Comparison of ENCODE assay signal across 17 cellular contexts in genomic region chr2:75894170-75894569, GRCh38.
DNase-seq lines count a peak whose midpoint lies in the region; ATAC-seq lines count a peak whose summit lies in the region.
"Had no signal": no experiment of that assay in that cellular context is flagged by ENCODE, and none has a peak within 500 bp of the region (broad histone marks: within the 10 kb centered on the region; RNA-seq: fewer than 3 reads in every experiment).

No MANE protein-coding gene starts in this region.

- no peaks in the 10 kb centered on the region for H3K4me1 ChIP-seq in CD8-positive, alpha-beta memory T cell (ENCODE audit: insufficient read depth, low read length)
- H3K4me1 ChIP-seq: thyroid gland had no signal

- H3K4me3 ChIP-seq in CD8-positive, alpha-beta memory T cell (ENCODE audit: low read length) = no peak overlapping the region
- H3K4me3 ChIP-seq: lung, thyroid gland had no signal

- no peaks in the 10 kb centered on the region for H3K9me3 ChIP-seq in CD8-positive, alpha-beta memory T cell (ENCODE audit: low read length)
- H3K9me3 ChIP-seq: thyroid gland had no signal

- POLR2A ChIA-PET in CD8-positive, alpha-beta memory T cell (lab: Charles Lee) = no interaction called here

- H3K27ac ChIP-seq in CD8-positive, alpha-beta memory T cell (ENCODE audit: low read depth, low read length) = no peak overlapping the region
- H3K27ac ChIP-seq: KMS-11, thyroid gland, WERI-Rb-1 had no signal

- H3K27me3 Mint-ChIP-seq in activated T-helper 1 cell treated with anti-CD3 and anti-CD28 coated beads, Interleukin-12 subunit alpha, Interleukin-12 subunit beta, Interleukin-2, Interleukin-4 antibody, amounts not matched to agents 30 ng/mL and 10 ng/mL and 1 ng/mL, durations not matched to agents 14 hours and 24 hours and 36 hours (ENCODE audit: insufficient read depth) = no peaks in the 10 kb centered on the region
- H3K27me3 Mint-ChIP-seq in CD8-positive, alpha-beta memory T cell = no peaks in the 10 kb centered on the region
- H3K27me3 Mint-ChIP-seq: natural killer cell treated with Interleukin-12 subunit alpha and Interleukin-12 subunit beta and Interleukin-15 and Interleukin-18, amount 100 ng/mL, for 72 hours had no signal

- H3K27ac Mint-ChIP-seq in activated T-helper 1 cell treated with anti-CD3 and anti-CD28 coated beads, Interleukin-12 subunit alpha, Interleukin-12 subunit beta, Interleukin-2, Interleukin-4 antibody, amounts not matched to agents 30 ng/mL and 10 ng/mL and 1 ng/mL, durations not matched to agents 14 hours and 24 hours and 36 hours = no peak overlapping the region
- H3K27ac Mint-ChIP-seq in CD8-positive, alpha-beta memory T cell = no peak overlapping the region
- H3K27ac Mint-ChIP-seq: activated naive CD4-positive, alpha-beta T cell treated with anti-CD3 and anti-CD28 coated beads for 36 hours; natural killer cell treated with Interleukin-12 subunit alpha and Interleukin-12 subunit beta and Interleukin-15 and Interleukin-18, amount 100 ng/mL, for 72 hours had no signal

- CTCF ChIA-PET in CD8-positive, alpha-beta memory T cell (lab: Charles Lee) = no interaction called here

- no peaks in the 10 kb centered on the region for H3K9me3 Mint-ChIP-seq in activated T-helper 1 cell treated with anti-CD3 and anti-CD28 coated beads, Interleukin-12 subunit alpha, Interleukin-12 subunit beta, Interleukin-2, Interleukin-4 antibody, amounts not matched to agents 30 ng/mL and 10 ng/mL and 1 ng/mL, durations not matched to agents 14 hours and 24 hours and 36 hours
- peaks cover 0 to 6% (median 4%) of the 10 kb centered on the region in 5 donors for H3K9me3 Mint-ChIP-seq in CD8-positive, alpha-beta memory T cell
- H3K9me3 Mint-ChIP-seq: activated naive CD4-positive, alpha-beta T cell treated with anti-CD3 and anti-CD28 coated beads for 36 hours had no signal

- H3K36me3 Mint-ChIP-seq in activated T-helper 1 cell treated with anti-CD3 and anti-CD28 coated beads, Interleukin-12 subunit alpha, Interleukin-12 subunit beta, Interleukin-2, Interleukin-4 antibody, amounts not matched to agents 30 ng/mL and 10 ng/mL and 1 ng/mL, durations not matched to agents 14 hours and 24 hours and 36 hours (ENCODE audit: low read depth) = no peaks in the 10 kb centered on the region
- H3K36me3 Mint-ChIP-seq in CD8-positive, alpha-beta memory T cell = no peaks in the 10 kb centered on the region
- H3K36me3 Mint-ChIP-seq: natural killer cell treated with Interleukin-12 subunit alpha and Interleukin-12 subunit beta and Interleukin-15 and Interleukin-18, amount 100 ng/mL, for 72 hours had no signal

- intact Hi-C loops in activated T-helper 1 cell treated with anti-CD3 and anti-CD28 coated beads, Interleukin-12 subunit alpha, Interleukin-12 subunit beta, Interleukin-2, Interleukin-4 antibody, amounts not matched to agents 30 ng/mL and 10 ng/mL and 1 ng/mL, durations not matched to agents 14 hours and 24 hours and 36 hours (cut with micrococcal nuclease) = no loop called here
- intact Hi-C loops in Right ventricle myocardium inferior (cut with DNase I) = no loop called here

- no peak overlapping the region for H3K4me3 Mint-ChIP-seq in activated T-helper 1 cell treated with anti-CD3 and anti-CD28 coated beads, Interleukin-12 subunit alpha, Interleukin-12 subunit beta, Interleukin-2, Interleukin-4 antibody, amounts not matched to agents 30 ng/mL and 10 ng/mL and 1 ng/mL, durations not matched to agents 14 hours and 24 hours and 36 hours
- H3K4me3 Mint-ChIP-seq in CD8-positive, alpha-beta memory T cell = no peak overlapping the region
- H3K4me3 Mint-ChIP-seq: activated naive CD4-positive, alpha-beta T cell treated with anti-CD3 and anti-CD28 coated beads for 36 hours; natural killer cell treated with Interleukin-12 subunit alpha and Interleukin-12 subunit beta and Interleukin-15 and Interleukin-18, amount 100 ng/mL, for 72 hours had no signal

- H3K36me3 ChIP-seq in CD8-positive, alpha-beta memory T cell (ENCODE audit: insufficient read depth, low read length) = no peaks in the 10 kb centered on the region
- H3K36me3 ChIP-seq: thyroid gland, WERI-Rb-1 had no signal

- no peaks in the 10 kb centered on the region for H3K27me3 ChIP-seq in CD8-positive, alpha-beta memory T cell (ENCODE audit: insufficient read depth, low read length, poor library complexity, severe bottlenecking)
- H3K27me3 ChIP-seq: thyroid gland had no signal

- DNase-seq in activated CD4-positive, alpha-beta T cell treated with anti-CD3 and anti-CD28 coated beads for 4 hours = no peak
- DNase-seq in activated T-helper 1 cell treated with anti-CD3 and anti-CD28 coated beads, Interleukin-12 subunit alpha, Interleukin-12 subunit beta, Interleukin-2, Interleukin-4 antibody, amounts not matched to agents 30 ng/mL and 10 ng/mL and 1 ng/mL, durations not matched to agents 14 hours and 24 hours and 36 hours (ENCODE audit: low spot score) = no peak
- no peak for DNase-seq in CD8-positive, alpha-beta memory T cell
- DNase-seq in Right ventricle myocardium inferior (ENCODE audit: missing footprints) = no peak
- DNase-seq: activated naive CD4-positive, alpha-beta T cell treated with anti-CD3 and anti-CD28 coated beads for 36 hours; NCI-H1417 treated with DMSO at 0.1 percent for 48 hours; PC-3; stimulated activated CD4-positive, alpha-beta T cell treated with anti-CD3 and anti-CD28 coated beads, Interleukin-1b, Interleukin-23, amount 100 ng/mL, for 48 hours; thyroid gland; WERI-Rb-1 had no signal

- no peaks in the 10 kb centered on the region for H3K4me1 Mint-ChIP-seq in activated T-helper 1 cell treated with anti-CD3 and anti-CD28 coated beads, Interleukin-12 subunit alpha, Interleukin-12 subunit beta, Interleukin-2, Interleukin-4 antibody, amounts not matched to agents 30 ng/mL and 10 ng/mL and 1 ng/mL, durations not matched to agents 14 hours and 24 hours and 36 hours (ENCODE audit: low read depth)
- no peaks in the 10 kb centered on the region for H3K4me1 Mint-ChIP-seq in CD8-positive, alpha-beta memory T cell

- peak; percentile 92 for ATAC-seq in GM18867 (IDR thresholded peaks at IDR 0.05; ENCODE audit: unreplicated experiment)
- ATAC-seq in GM21528 (IDR thresholded peaks at IDR 0.05; ENCODE audit: low FRiP score, unreplicated experiment) = peak; percentile 82
- ATAC-seq in HG03045 (IDR thresholded peaks at IDR 0.05; ENCODE audit: unreplicated experiment) = peak; percentile 57
- peak; percentile 65 for ATAC-seq in HG03571 (IDR thresholded peaks at IDR 0.05; ENCODE audit: unreplicated experiment)
- no peak for ATAC-seq in Right ventricle myocardium inferior
- ATAC-seq: natural killer cell treated with Interleukin-12 subunit alpha and Interleukin-12 subunit beta and Interleukin-15 and Interleukin-18, amount 100 ng/mL, for 72 hours; PC-3 had no signal
